ENCODE assay signal across 8 cellular contexts in the genomic region with DNA sequence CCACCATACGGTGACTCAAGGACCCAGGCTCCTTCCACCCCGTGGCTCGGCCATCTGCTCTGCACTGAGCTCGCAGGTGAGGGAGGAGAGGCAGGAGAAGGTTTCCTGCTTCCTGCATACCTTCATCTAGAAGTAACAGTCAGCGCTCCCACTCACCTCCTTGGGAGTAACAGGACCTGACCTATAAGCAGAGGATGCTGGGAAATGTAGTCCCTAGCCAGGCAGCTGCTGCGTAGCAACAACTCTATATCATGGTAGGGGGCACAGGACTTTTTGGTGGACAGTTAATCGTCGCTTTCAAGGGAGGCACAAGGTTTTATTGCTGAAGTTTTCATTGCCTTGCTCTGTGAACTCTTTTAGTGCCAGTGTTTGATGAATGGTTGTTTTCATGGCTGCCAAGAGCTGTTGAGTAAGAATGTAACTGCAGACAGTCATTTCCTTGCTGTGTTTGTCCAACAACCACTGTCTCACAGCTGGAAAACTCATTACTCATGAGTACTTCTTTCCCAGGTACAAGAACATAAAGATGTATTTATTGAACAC. TPM values are rescaled to one million over a fixed set of nuclear protein-coding genes. Genes with fewer than 3 reads are reported as not detected.
DNase-seq lines count a peak whose midpoint lies in the region; ATAC-seq and TF ChIP-seq lines count a peak whose summit lies in the region.

No MANE protein-coding gene starts in this region.

- no peaks in the 10 kb centered on the region for H3K79me2 ChIP-seq in MM.1S (ENCODE audit: low read length)

- H4K20me1 ChIP-seq in MM.1S (ENCODE audit: insufficient read depth, low read length) = no peaks in the 10 kb centered on the region

- H3K4me3 Mint-ChIP-seq in nephron progenitor cell = peak overlapping the region; percentile 66

- peaks cover 13% of the 10 kb centered on the region for H3K27me3 Mint-ChIP-seq in nephron progenitor cell (ENCODE audit: low read depth, poor library complexity)

- TF ChIP-seq EP300 in esophagus muscularis mucosa (IDR thresholded peaks at IDR 0.05) = no peak

- no peak overlapping the region for H3K9ac ChIP-seq in MM.1S (ENCODE audit: low read length)

- TF ChIP-seq CTCF in MM.1S (IDR thresholded peaks at IDR 0.05; ENCODE audit: low read length) (no peak), esophagus muscularis mucosa (IDR thresholded peaks at IDR 0.05) (no peak), nephron progenitor cell (IDR thresholded peaks at IDR 0.05) (no peak)

- no peak for TF ChIP-seq POLR2A in esophagus muscularis mucosa (IDR thresholded peaks at IDR 0.05; ENCODE audit: low read depth)

- H3K27ac Mint-ChIP-seq in nephron progenitor cell = peak overlapping the region; percentile 48

- H3K4me1 Mint-ChIP-seq in nephron progenitor cell = peaks cover 28% of the 10 kb centered on the region

- H3K4me3 ChIP-seq in MM.1S (ENCODE audit: low read length) (no peak overlapping the region), esophagus muscularis mucosa (peak overlapping the region in 3 of 4 donors; percentile 3 to 39 (median 5))

- H3K9me2 ChIP-seq in MM.1S (replicated peaks; ENCODE audit: insufficient read depth, low read length) = no peaks in the 10 kb centered on the region

- peak overlapping the region; percentile 24; the same call in 1 of the 2 replicates for H2AFZ ChIP-seq in MM.1S (ENCODE audit: low read length)

- peaks cover 12% of the 10 kb centered on the region for H3K36me3 Mint-ChIP-seq in nephron progenitor cell (ENCODE audit: low read depth)

- no peak for ATAC-seq in HG03457 (IDR thresholded peaks at IDR 0.05; ENCODE audit: unreplicated experiment)

- DNase-seq in AML-193 (lab: John Stamatoyannopoulos, UW) (peak; percentile 31 to 39), MM.1S (no peak), esophagus muscularis mucosa (ENCODE audit: extremely low spot score) (no peak), nephron progenitor cell (peak; percentile 39), NCI-H128 (lab: John Stamatoyannopoulos, UW; ENCODE audit: unreplicated experiment) (no peak), posterior cingulate gyrus (no peak)
- DNase-seq in NK-92 treated with Interleukin-12 subunit alpha and Interleukin-12 subunit beta, amount 100 ng/mL, for 24 hours (lab: John Stamatoyannopoulos, UW) = no peak

- H3K27ac ChIP-seq in MM.1S (ENCODE audit: low read length) (no peak overlapping the region), esophagus muscularis mucosa (replicated peaks in 1 of 4) (peak overlapping the region; percentile 69 to 83 (median 76))

- H3K4me1 ChIP-seq in MM.1S (ENCODE audit: low read length) (no peaks in the 10 kb centered on the region), esophagus muscularis mucosa (peaks cover 0 to 37% (median 35%) of the 10 kb centered on the region in 4 donors)

- peak overlapping the region; percentile 12; the same call in 1 of the 2 replicates for H3K4me2 ChIP-seq in MM.1S (ENCODE audit: low read depth, low read length)

- H3K36me3 ChIP-seq in MM.1S (replicated peaks; ENCODE audit: insufficient read depth, low read length) = no peaks in the 10 kb centered on the region
- H3K36me3 ChIP-seq in esophagus muscularis mucosa = peaks cover 0 to 7% (median 0%) of the 10 kb centered on the region in 4 donors

- WGBS in esophagus muscularis mucosa = 42% methylated on average over 7 of the region's 8 CpGs

- H3K9me3 ChIP-seq in MM.1S (replicated peaks; ENCODE audit: insufficient read depth, low read length) (no peaks in the 10 kb centered on the region), esophagus muscularis mucosa (no peaks in the 10 kb centered on the region)

- H3K27me3 ChIP-seq in MM.1S (replicated peaks; ENCODE audit: insufficient read depth, low read length) = no peaks in the 10 kb centered on the region; the same call in 1 of the 2 replicates
- H3K27me3 ChIP-seq in esophagus muscularis mucosa = no peaks in the 10 kb centered on the region

- no peaks in the 10 kb centered on the region for H3F3A ChIP-seq in MM.1S (ENCODE audit: insufficient read depth, low read length)

- H3K9me3 Mint-ChIP-seq in nephron progenitor cell = peaks cover 16% of the 10 kb centered on the region

- intact Hi-C loops in esophagus muscularis mucosa (cut with DNase I) = no loop called here
- intact Hi-C loops in posterior cingulate gyrus (cut with DNase I) = no loop called here

RNA-seq across cellular contexts. Expression of a gene that starts 10.2 kb away (rescaled TPM):
- 10 to 100 TPM in 3 of 4 donors, 1 to 10 TPM in 1; 7.1 to 17.2 (median 16.0) TPM for total RNA-seq in esophagus muscularis mucosa

RNA-seq across cellular contexts. Expression of a gene that starts 13.2 kb away (rescaled TPM):
- 100 to 1,000 TPM in 1 of 4 donors, 10 to 100 TPM in 3; 43.4 to 104 (median 73.9) TPM for total RNA-seq in esophagus muscularis mucosa

RNA-seq across cellular contexts. Expression of a gene that starts 39.7 kb away (rescaled TPM):
- total RNA-seq in esophagus muscularis mucosa = 10 to 100 TPM; 29.9 to 65.5 (median 36.3) TPM

RNA-seq across cellular contexts. Expression of a gene that starts 45.1 kb away (rescaled TPM):
- 10 to 100 TPM; 19.9 to 41.3 (median 34.8) TPM for total RNA-seq in esophagus muscularis mucosa

Comparison
In these comparisons a context has a peak if more than half of its experiments do, and no peak if none do; other contexts are left out.
1. DNase-seq: peak in AML-193 (2 of 2) and nephron progenitor cell (single experiment); none in MM.1S (single experiment), esophagus muscularis mucosa (single experiment), NCI-H128 (single experiment), NK-92 treated with Interleukin-12 subunit alpha and Interleukin-12 subunit beta, amount 100 ng/mL, for 24 hours (single experiment) and posterior cingulate gyrus (0 of 10).